In the genomic region with DNA sequence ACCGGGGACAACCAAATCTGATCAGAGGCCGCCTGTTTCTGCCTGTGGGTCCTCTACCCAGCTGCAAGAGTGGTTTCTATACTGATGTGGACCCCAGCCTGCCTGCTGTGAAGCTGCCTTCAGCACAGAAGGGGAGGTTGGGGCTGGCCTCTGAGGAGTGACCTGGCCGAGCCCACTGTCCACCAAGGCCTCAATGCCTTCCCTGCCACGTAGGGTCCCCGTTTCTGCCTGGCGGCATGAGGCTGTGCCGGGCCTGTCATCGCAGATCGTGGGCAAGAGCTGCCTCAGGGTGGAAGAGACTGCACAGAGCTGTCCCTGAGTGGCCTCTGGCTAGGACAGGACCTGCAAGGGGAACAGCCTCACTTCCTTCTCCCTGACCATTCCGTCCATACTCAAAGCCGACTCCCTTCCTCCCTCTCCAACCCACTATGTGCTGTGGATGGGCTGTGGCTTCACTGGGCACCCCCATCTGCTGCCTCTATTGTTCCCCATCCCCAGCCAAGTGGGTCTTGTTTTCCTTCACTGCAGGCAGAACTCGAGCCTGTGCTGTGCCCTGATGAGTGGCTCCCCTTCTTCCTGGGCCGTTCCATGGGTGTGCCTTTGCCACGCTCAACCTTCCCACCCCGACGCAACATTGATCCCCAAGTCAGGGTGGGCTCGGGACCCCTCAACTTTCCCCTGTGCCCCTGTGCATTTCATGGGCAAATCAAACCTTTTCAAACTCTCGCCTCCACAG, we compare ENCODE assay signal across 17 cellular contexts.
DNase-seq lines count a peak whose midpoint lies in the region; ATAC-seq and TF ChIP-seq lines count a peak whose summit lies in the region.
"Had no signal": no experiment of that assay in that cellular context is flagged by ENCODE, and none has a peak within 500 bp of the region (broad histone marks: within the 10 kb centered on the region; RNA-seq: fewer than 3 reads in every experiment).

No MANE protein-coding gene starts in this region.

- no peaks in the 10 kb centered on the region for H3K4me1 Mint-ChIP-seq in endothelial cell (ENCODE audit: unreplicated experiment)
- H3K4me1 Mint-ChIP-seq in stimulated activated naive CD8-positive, alpha-beta T cell treated with anti-CD3 and anti-CD28 coated beads, Interleukin-15, amount 100 ng/mL, for 72 hours = peaks cover 24% of the 10 kb centered on the region

- no peak overlapping the region for H3K4me2 ChIP-seq in SK-N-SH
- H3K4me2 ChIP-seq: KMS-11 had no signal

- H3K79me2 ChIP-seq in SK-N-SH (ENCODE audit: insufficient read depth) = no peaks in the 10 kb centered on the region

- CTCF ChIA-PET in SK-N-SH (lab: Yijun Ruan, JAX) (interaction anchor here (1.4 to 3.4 kb wide), 7 partner anchors 11 to 705 kb away, joined by 3 to 11 read pairs (median 8); no protein-coding TSS in a partner anchor), Panc1 (lab: Charles Lee) (no interaction called here)

- no peak overlapping the region for H2AFZ ChIP-seq in SK-N-SH (ENCODE audit: low read depth)

- peaks cover under 1% of the 10 kb centered on the region for H3K36me3 Mint-ChIP-seq in endothelial cell (ENCODE audit: low read depth, unreplicated experiment)
- H3K36me3 Mint-ChIP-seq: CD4-positive, CD25-positive, alpha-beta regulatory T cell had no signal

- intact Hi-C loops in Panc1 (cut with micrococcal nuclease; ENCODE audit: unreplicated experiment) = no loop called here
- intact Hi-C loops in posterior vena cava (cut with DNase I) = no loop called here

- H3K27ac ChIP-seq in SK-N-SH (ENCODE audit: low read depth in 2 of 2, low read length in 1 of 2) = no peak overlapping the region
- no peak overlapping the region for H3K27ac ChIP-seq in Panc1 (ENCODE audit: low read length)
- H3K27ac ChIP-seq: 22Rv1, HL-60, KMS-11 had no signal

- WGBS in SK-N-SH (ENCODE audit: low lambda C conversion rate) = 64% methylated on average over 18 of the region's 18 CpGs

- H3F3A ChIP-seq in SK-N-SH (replicated peaks; ENCODE audit: insufficient read depth) = no peaks in the 10 kb centered on the region

- ATAC-seq in SK-N-SH treated with all-trans-retinoic acid at 6 μM for 48 hours = peak; percentile 20; the same call in 1 of the 3 replicates
- peak; percentile 47; the same call in 1 of the 2 replicates for ATAC-seq in Panc1
- no peak for ATAC-seq in left lobe of liver
- ATAC-seq in stimulated activated naive CD8-positive, alpha-beta T cell treated with anti-CD3 and anti-CD28 coated beads, Interleukin-15, amount 100 ng/mL, for 72 hours = no peak
- ATAC-seq: HCT116 had no signal

- H3K9ac ChIP-seq in SK-N-SH = no peak overlapping the region
- H3K9ac ChIP-seq: KMS-11 had no signal

- no peaks in the 10 kb centered on the region for H3K27me3 ChIP-seq in SK-N-SH (ENCODE audit: insufficient read depth)
- no peaks in the 10 kb centered on the region; the same call in 1 of the 2 replicates for H3K27me3 ChIP-seq in Panc1 (ENCODE audit: control insufficient read depth, insufficient read depth, low read length)

- 0 out of 2 replicates have a peak, but pooled peaks cover 2% of the 10 kb centered on the region for H3K9me3 ChIP-seq in SK-N-SH
- no peaks in the 10 kb centered on the region for H3K9me3 ChIP-seq in Panc1 (ENCODE audit: control insufficient read depth, insufficient read depth, low read depth, low read length)

- H3K4me3 ChIP-seq in SK-N-SH (ENCODE audit: low read depth in 2 of 2, low read length in 1 of 2) = no peak overlapping the region
- H3K4me3 ChIP-seq in Panc1 (ENCODE audit: low read depth in 2 of 2, low read length in 2 of 2) = no peak overlapping the region

- in situ Hi-C loops in Panc1 (cut with HindIII; ENCODE audit: low pct_unique_long_range_greater_than_20kb, low sequenced_read_pairs) = no loop called here

- TF ChIP-seq CTCF in SK-N-SH (IDR thresholded peaks at IDR 0.05) (no peak), Panc1 (IDR thresholded peaks at IDR 0.05) (no peak), endothelial cell (IDR thresholded peaks at IDR 0.05; ENCODE audit: unreplicated experiment) (no peak)

- peaks cover 3% of the 10 kb centered on the region for H3K27me3 Mint-ChIP-seq in endothelial cell (ENCODE audit: unreplicated experiment)
- H3K27me3 Mint-ChIP-seq in stimulated activated naive CD8-positive, alpha-beta T cell treated with anti-CD3 and anti-CD28 coated beads, Interleukin-15, amount 100 ng/mL, for 72 hours = peaks cover 64% of the 10 kb centered on the region

- TF ChIP-seq RAD21 in SK-N-SH (IDR thresholded peaks at IDR 0.05; ENCODE audit: low read length) = no peak

- H4K20me1 ChIP-seq in SK-N-SH (ENCODE audit: insufficient read depth) = no peaks in the 10 kb centered on the region

- H3K36me3 ChIP-seq in SK-N-SH (replicated peaks in 1 of 2; ENCODE audit: control insufficient read depth in 1 of 2, insufficient read depth in 2 of 2, low read length in 1 of 2) (no peaks in the 10 kb centered on the region), Panc1 (ENCODE audit: control insufficient read depth, insufficient read depth, low read length) (no peaks in the 10 kb centered on the region)

- DNase-seq in SK-N-SH = no peak
- no peak for DNase-seq in Panc1 (ENCODE audit: low read depth, low spot score)
- peak; percentile 22 for DNase-seq in left lobe of liver (ENCODE audit: low spot score)
- peak; percentile 65 for DNase-seq in posterior vena cava (ENCODE audit: low spot score)
- DNase-seq in endothelial cell (ENCODE audit: low spot score) = no peak
- DNase-seq in stimulated activated naive CD8-positive, alpha-beta T cell treated with anti-CD3 and anti-CD28 coated beads, Interleukin-15, amount 100 ng/mL, for 72 hours = no peak
- DNase-seq in NCI-H1694 treated with DMSO at 0.1 percent for 48 hours (lab: John Stamatoyannopoulos, UW) = no peak
- DNase-seq: CD4-positive, CD25-positive, alpha-beta regulatory T cell; NCI-H1436; NCI-H2081; Right ventricle myocardium superior had no signal

- no peak overlapping the region for H3K4me3 Mint-ChIP-seq in endothelial cell (ENCODE audit: unreplicated experiment)
- H3K4me3 Mint-ChIP-seq in stimulated activated naive CD8-positive, alpha-beta T cell treated with anti-CD3 and anti-CD28 coated beads, Interleukin-15, amount 100 ng/mL, for 72 hours = no peak overlapping the region
- H3K4me3 Mint-ChIP-seq: B cell; CD4-positive, CD25-positive, alpha-beta regulatory T cell had no signal

- H3K9me2 ChIP-seq in SK-N-SH = no peaks in the 10 kb centered on the region

- POLR2A ChIA-PET in SK-N-SH (lab: Yijun Ruan, JAX) (no interaction called here), Panc1 (lab: Charles Lee) (no interaction called here)

- no peak overlapping the region for H3K27ac Mint-ChIP-seq in endothelial cell (ENCODE audit: unreplicated experiment)
- H3K27ac Mint-ChIP-seq in stimulated activated naive CD8-positive, alpha-beta T cell treated with anti-CD3 and anti-CD28 coated beads, Interleukin-15, amount 100 ng/mL, for 72 hours = no peak overlapping the region
- H3K27ac Mint-ChIP-seq: B cell; CD4-positive, CD25-positive, alpha-beta regulatory T cell had no signal

- no peak for TF ChIP-seq EP300 in SK-N-SH (IDR thresholded peaks at IDR 0.05; ENCODE audit: borderline replicate concordance in 1 of 2, low read depth in 1 of 2, low read length in 1 of 2)

- BruUV-seq in Panc1 (replicated peaks; lab: Mats Ljungman, UMichigan) = no TSS peak

- H3K4me1 ChIP-seq in SK-N-SH (ENCODE audit: control insufficient read depth in 1 of 2, insufficient read depth in 2 of 2, low read depth in 1 of 2, low read length in 1 of 2) (peaks cover 0 to 10% of the 10 kb centered on the region in 2 experiments; a peak in 1 of 4 replicates), Panc1 (ENCODE audit: control insufficient read depth, insufficient read depth, low read length) (no peaks in the 10 kb centered on the region)

- H3K9me3 Mint-ChIP-seq in endothelial cell (ENCODE audit: unreplicated experiment) = peaks cover 8% of the 10 kb centered on the region
- peaks cover 8 to 12% of the 10 kb centered on the region in 2 donors for H3K9me3 Mint-ChIP-seq in stimulated activated naive CD8-positive, alpha-beta T cell treated with anti-CD3 and anti-CD28 coated beads, Interleukin-15, amount 100 ng/mL, for 72 hours

TF ChIP-seq in SK-N-SH treated with all-trans-retinoic acid at 6 μM for 48 hours, 23 proteins besides CTCF, POLR2A, EP300 and RAD21 (continues in another document):
- TF ChIP-seq CSDC2 (CRISPR knock-in tag; IDR thresholded peaks at IDR 0.05) (no peak), ARNTL (CRISPR knock-in tag; IDR thresholded peaks at IDR 0.05; ENCODE audit: borderline replicate concordance, low read depth) (no peak), ISL1 (CRISPR knock-in tag; IDR thresholded peaks at IDR 0.05) (no peak)
- TF ChIP-seq, protein P1, sequence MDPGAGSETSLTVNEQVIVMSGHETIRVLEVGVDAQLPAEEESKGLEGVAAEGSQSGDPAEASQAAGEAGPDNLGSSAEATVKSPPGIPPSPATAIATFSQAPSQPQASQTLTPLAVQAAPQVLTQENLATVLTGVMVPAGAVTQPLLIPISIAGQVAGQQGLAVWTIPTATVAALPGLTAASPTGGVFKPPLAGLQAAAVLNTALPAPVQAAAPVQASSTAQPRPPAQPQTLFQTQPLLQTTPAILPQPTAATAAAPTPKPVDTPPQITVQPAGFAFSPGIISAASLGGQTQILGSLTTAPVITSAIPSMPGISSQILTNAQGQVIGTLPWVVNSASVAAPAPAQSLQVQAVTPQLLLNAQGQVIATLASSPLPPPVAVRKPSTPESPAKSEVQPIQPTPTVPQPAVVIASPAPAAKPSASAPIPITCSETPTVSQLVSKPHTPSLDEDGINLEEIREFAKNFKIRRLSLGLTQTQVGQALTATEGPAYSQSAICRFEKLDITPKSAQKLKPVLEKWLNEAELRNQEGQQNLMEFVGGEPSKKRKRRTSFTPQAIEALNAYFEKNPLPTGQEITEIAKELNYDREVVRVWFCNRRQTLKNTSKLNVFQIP (CRISPR knock-in tag; IDR thresholded peaks at IDR 0.05; ENCODE audit: borderline replicate concordance, low read depth) = no peak

TF ChIP-seq in SK-N-SH, 30 proteins besides CTCF, POLR2A, EP300 and RAD21 (continues in another document):
- TF ChIP-seq MEF2A (IDR thresholded peaks at IDR 0.05; ENCODE audit: borderline replicate concordance, low read depth) = no peak
- TF ChIP-seq USF2 (IDR thresholded peaks at IDR 0.05; ENCODE audit: borderline replicate concordance, low read depth, low read length) = no peak
- TF ChIP-seq TEAD4 (IDR thresholded peaks at IDR 0.05; ENCODE audit: borderline replicate concordance, insufficient read depth) = no peak

Comparison
In these comparisons a context has a peak if more than half of its experiments do, and no peak if none do; other contexts are left out.
1. ATAC-seq: peak in SK-N-SH treated with all-trans-retinoic acid at 6 μM for 48 hours (single experiment) and Panc1 (single experiment); none in left lobe of liver (single experiment) and stimulated activated naive CD8-positive, alpha-beta T cell treated with anti-CD3 and anti-CD28 coated beads, Interleukin-15, amount 100 ng/mL, for 72 hours (single experiment).
2. DNase-seq: peak in left lobe of liver (single experiment) and posterior vena cava (single experiment); none in SK-N-SH (single experiment), Panc1 (single experiment), endothelial cell (single experiment), stimulated activated naive CD8-positive, alpha-beta T cell treated with anti-CD3 and anti-CD28 coated beads, Interleukin-15, amount 100 ng/mL, for 72 hours (0 of 2) and NCI-H1694 treated with DMSO at 0.1 percent for 48 hours (single experiment).